ENCODE assay signal across 7 cellular contexts in genomic region chr17:75996665-75997590, GRCh38. TPM values are rescaled to one million over a fixed set of nuclear protein-coding genes. Genes with fewer than 3 reads are reported as not detected.
DNase-seq lines count a peak whose midpoint lies in the region; ATAC-seq and TF ChIP-seq lines count a peak whose summit lies in the region.

No MANE protein-coding gene starts in this region.

- H3K27ac ChIP-seq in caudate nucleus (ENCODE audit: low read depth, low read length): peak overlapping the region; percentile 9
- peak overlapping the region; percentile 95 to 97 for H3K27ac ChIP-seq in mucosa of rectum (ENCODE audit: low read depth in 2 of 2, low read length in 2 of 2)
- H3K27ac ChIP-seq in tibial nerve: peak overlapping the region in 1 of 4 donors; percentile 59

- H3K9ac ChIP-seq in mucosa of rectum (ENCODE audit: low read depth in 1 of 2, low read length in 2 of 2): peak overlapping the region; percentile 69 to 72

- no peak for TF ChIP-seq POLR2A in tibial nerve (IDR thresholded peaks at IDR 0.05)

- peaks cover 0 to 6% of the 10 kb centered on the region in 2 donors for H3K36me3 ChIP-seq in mucosa of rectum (ENCODE audit: control insufficient read depth in 2 of 2, insufficient read depth in 2 of 2, low read length in 2 of 2)
- peaks cover 0 to 48% (median 0%) of the 10 kb centered on the region in 3 donors for H3K36me3 ChIP-seq in tibial nerve

- TF ChIP-seq CTCF in tibial nerve (IDR thresholded peaks at IDR 0.05): no peak

- ATAC-seq in GM21447 (IDR thresholded peaks at IDR 0.05; ENCODE audit: unreplicated experiment) (peak; percentile 60), HG03039 (IDR thresholded peaks at IDR 0.05; ENCODE audit: unreplicated experiment) (no peak)

- no peaks in the 10 kb centered on the region for H3K27me3 ChIP-seq in mucosa of rectum (ENCODE audit: control insufficient read depth in 2 of 2, insufficient read depth in 2 of 2, low read length in 2 of 2)
- no peaks in the 10 kb centered on the region for H3K27me3 ChIP-seq in tibial nerve

- H3K4me3 ChIP-seq in mucosa of rectum (ENCODE audit: low read length in 2 of 2) (peak overlapping the region; percentile 37 to 50), tibial nerve (no peak overlapping the region)

- peaks cover 59 to 60% of the 10 kb centered on the region in 2 donors for H3K4me1 ChIP-seq in mucosa of rectum (ENCODE audit: control insufficient read depth in 2 of 2, insufficient read depth in 2 of 2, low read length in 2 of 2)
- peaks cover 0 to 13% (median 6%) of the 10 kb centered on the region in 4 donors for H3K4me1 ChIP-seq in tibial nerve

- DNase-seq in RPMI7951 (ENCODE audit: low read depth) (peak; percentile 68), caudate nucleus (lab: John Stamatoyannopoulos, UW) (peak in 1 of 61 donors; percentile 25), tibial nerve (ENCODE audit: low spot score in 2 of 2) (no peak), hepatic stellate cell (ENCODE audit: low spot score) (no peak)

- no peak for TF ChIP-seq EP300 in tibial nerve (IDR thresholded peaks at IDR 0.05)

- no peaks in the 10 kb centered on the region for H3K9me3 ChIP-seq in mucosa of rectum (ENCODE audit: control insufficient read depth in 2 of 2, low read length in 2 of 2)
- H3K9me3 ChIP-seq in tibial nerve: no peaks in the 10 kb centered on the region

- WGBS in tibial nerve, 2 donors: 34 to 37% methylated on average over 18 of the region's 18 CpGs

RNA-seq across cellular contexts. Expression of gene CDK3, which starts 3.7 kb away (rescaled TPM):
- 1.4 and 2.2 TPM in 2 replicates for total RNA-seq in RPMI7951 (2014; rRNA removed; shearing (Covaris generic))
- 10 to 100 TPM in 1 of 4 donors, 1 to 10 TPM in 3; 3.8 to 12.3 (median 5.9) TPM for total RNA-seq in tibial nerve

RNA-seq across cellular contexts. Expression of gene TEN1, which starts 17.9 kb away (rescaled TPM):
- total RNA-seq in RPMI7951 (2014; rRNA removed; shearing (Covaris generic)): 12.6 and 16.5 TPM in 2 replicates
- 10 to 100 TPM in 2 of 4 donors, 1 to 10 TPM in 2; 8.6 to 22.2 (median 11.5) TPM for total RNA-seq in tibial nerve

RNA-seq across cellular contexts. Expression of gene ACOX1, which starts 18.0 kb away (rescaled TPM):
- 21.4 TPM in 2 replicates for total RNA-seq in RPMI7951 (2014; rRNA removed; shearing (Covaris generic))
- total RNA-seq in tibial nerve: 10 to 100 TPM; 33.7 to 44.4 (median 39.1) TPM

RNA-seq across cellular contexts. Expression of gene EVPL, which starts 30.2 kb away (rescaled TPM):
- not detected in 2 replicates for total RNA-seq in RPMI7951 (2014; rRNA removed; shearing (Covaris generic))
- total RNA-seq in tibial nerve: 1 to 10 TPM in 2 of 4 donors, under 1 TPM in 1, not detected in 1; 0.98 to 3.0 (median 2.1) TPM

RNA-seq across cellular contexts. Expression of gene FBF1, which starts 56.1 kb away (rescaled TPM):
- total RNA-seq in RPMI7951 (2014; rRNA removed; shearing (Covaris generic)): 6.0 and 8.0 TPM in 2 replicates
- total RNA-seq in tibial nerve: 10 to 100 TPM; 19.9 to 32.4 (median 25.7) TPM

Comparison
In these comparisons a context has a peak if more than half of its experiments do, and no peak if none do; other contexts are left out.
1. H3K4me3 ChIP-seq: peak in mucosa of rectum (2 of 2); none in tibial nerve (0 of 4).